Comparison of ENCODE assay signal across 11 cellular contexts in genomic region chr7:46024263-46024916, GRCh38.
"Had no signal": no experiment of that assay in that cellular context is flagged by ENCODE, and none has a peak within 500 bp of the region (broad histone marks: within the 10 kb centered on the region; RNA-seq: fewer than 3 reads in every experiment).

No MANE protein-coding gene starts in this region.

- H2AFZ ChIP-seq: parathyroid adenoma had no signal

- H3K9me3 Mint-ChIP-seq: activated CD8-positive, alpha-beta T cell treated with anti-CD3 and anti-CD28 coated beads for 36 hours; activated T-helper 1 cell treated with anti-CD3 and anti-CD28 coated beads, Interleukin-12 subunit alpha, Interleukin-12 subunit beta, Interleukin-2, Interleukin-4 antibody, amounts not matched to agents 30 ng/mL and 10 ng/mL and 1 ng/mL, durations not matched to agents 14 hours and 24 hours and 36 hours had no signal

- H3K4me3 Mint-ChIP-seq: activated CD8-positive, alpha-beta T cell treated with anti-CD3 and anti-CD28 coated beads for 36 hours; activated T-helper 1 cell treated with anti-CD3 and anti-CD28 coated beads, Interleukin-12 subunit alpha, Interleukin-12 subunit beta, Interleukin-2, Interleukin-4 antibody, amounts not matched to agents 30 ng/mL and 10 ng/mL and 1 ng/mL, durations not matched to agents 14 hours and 24 hours and 36 hours had no signal

- H3K9me3 ChIP-seq: ascending aorta, esophagus squamous epithelium, gastrocnemius medialis had no signal

- H3K27ac Mint-ChIP-seq: activated CD8-positive, alpha-beta T cell treated with anti-CD3 and anti-CD28 coated beads for 36 hours; activated T-helper 1 cell treated with anti-CD3 and anti-CD28 coated beads, Interleukin-12 subunit alpha, Interleukin-12 subunit beta, Interleukin-2, Interleukin-4 antibody, amounts not matched to agents 30 ng/mL and 10 ng/mL and 1 ng/mL, durations not matched to agents 14 hours and 24 hours and 36 hours had no signal

- H3K4me3 ChIP-seq: ascending aorta, cardiac muscle cell, esophagus squamous epithelium, gastrocnemius medialis had no signal

- H3K79me2 ChIP-seq: parathyroid adenoma had no signal

- H3K27ac ChIP-seq: ascending aorta, cardiac muscle cell, esophagus squamous epithelium, parathyroid adenoma had no signal

- H3K4me1 ChIP-seq: ascending aorta, esophagus squamous epithelium, gastrocnemius medialis, parathyroid adenoma had no signal

- H3K9ac ChIP-seq: parathyroid adenoma had no signal

- H3K27me3 Mint-ChIP-seq: activated CD8-positive, alpha-beta T cell treated with anti-CD3 and anti-CD28 coated beads for 36 hours had no signal

- H3K36me3 ChIP-seq: ascending aorta, cardiac muscle cell, esophagus squamous epithelium, gastrocnemius medialis had no signal

- DNase-seq: activated CD4-positive, alpha-beta T cell treated with anti-CD3 and anti-CD28 coated beads for 4 hours; activated CD8-positive, alpha-beta memory T cell treated with anti-CD3 and anti-CD28 coated beads, Interleukin-2, amount 50 U/mL, for 48 hours; activated CD8-positive, alpha-beta T cell treated with anti-CD3 and anti-CD28 coated beads for 36 hours; activated naive CD4-positive, alpha-beta T cell; esophagus squamous epithelium; stimulated activated naive CD4-positive, alpha-beta T cell treated with Interleukin-2 at 50 U/mL for 16 hours had no signal

- H3K27me3 ChIP-seq: ascending aorta, cardiac muscle cell, esophagus squamous epithelium, gastrocnemius medialis had no signal

- ATAC-seq: activated CD8-positive, alpha-beta T cell treated with anti-CD3 and anti-CD28 coated beads for 36 hours had no signal
